In genomic region chr3:138468886-138469285, GRCh38 we compare ENCODE assay signal across 12 cellular contexts. TPM values are rescaled to one million over a fixed set of nuclear protein-coding genes. Genes with fewer than 3 reads are reported as not detected.
DNase-seq lines count a peak whose midpoint lies in the region; ATAC-seq, FAIRE-seq and TF ChIP-seq lines count a peak whose summit lies in the region.
"Had no signal": no experiment of that assay in that cellular context is flagged by ENCODE, and none has a peak within 500 bp of the region (broad histone marks: within the 10 kb centered on the region; RNA-seq: fewer than 3 reads in every experiment).

No MANE protein-coding gene starts in this region.

- FAIRE-seq in HTR-8/SVneo (lab: Jason Lieb, UNC): no peak
- FAIRE-seq: G401.6 had no signal

- no peak overlapping the region for H3K4me3 ChIP-seq in epithelial cell of proximal tubule (ENCODE audit: low read depth, low read length)
- H3K4me3 ChIP-seq: coronary artery had no signal

- no peak for TF ChIP-seq CTCF in epithelial cell of proximal tubule (conservative IDR thresholded peaks at IDR 0.05; ENCODE audit: low read depth, low read length)

- ATAC-seq in GM21528 (IDR thresholded peaks at IDR 0.05; ENCODE audit: low FRiP score, unreplicated experiment): no peak
- ATAC-seq in GM18873 (IDR thresholded peaks at IDR 0.05; ENCODE audit: low FRiP score, unreplicated experiment): no peak

- peak; percentile 35 for DNase-seq in Ammon's horn (ENCODE audit: low spot score)
- DNase-seq in HTR-8/SVneo (ENCODE audit: insufficient read length, low spot score): peak; percentile 50
- DNase-seq in epithelial cell of proximal tubule (ENCODE audit: low read depth): peak; percentile 13
- peak; percentile 65 for DNase-seq in myocyte (ENCODE audit: low read depth)
- no peak for DNase-seq in iPS-NIHi11 (ENCODE audit: low spot score)
- DNase-seq in mucosa of gallbladder (ENCODE audit: low spot score): no peak
- DNase-seq: NCI-H1417 treated with DMSO at 0.1 percent for 48 hours, NCI-H524 treated with DMSO at 0.1 percent for 48 hours had no signal

RNA-seq across cellular contexts. Expression of gene ESYT3, which starts 34.5 kb away (rescaled TPM):
- total RNA-seq in epithelial cell of proximal tubule (0.87 and 2.2 TPM in 2 replicates), myocyte (1.7 and 2.8 TPM in 2 replicates), mucosa of gallbladder (5.1 TPM)
- polyA plus RNA-seq in myocyte (2012): 8.6 TPM

Comparison
In these comparisons a context has a peak if more than half of its experiments do, and no peak if none do; other contexts are left out.
1. DNase-seq: peak in Ammon's horn (single experiment), HTR-8/SVneo (single experiment), epithelial cell of proximal tubule (single experiment) and myocyte (single experiment); none in iPS-NIHi11 (single experiment) and mucosa of gallbladder (single experiment).